1 cellular context compared by ENCODE assay signal in genomic region chr15:29867601-29868000, GRCh38. TPM values are rescaled to one million over a fixed set of nuclear protein-coding genes. Genes with fewer than 3 reads are reported as not detected.
"Had no signal": no experiment of that assay in that cellular context is flagged by ENCODE, and none has a peak within 500 bp of the region (broad histone marks: within the 10 kb centered on the region; RNA-seq: fewer than 3 reads in every experiment).

No MANE protein-coding gene starts in this region.

RNA-seq across cellular contexts. Expression of gene TJP1, which starts 45.3 kb away (rescaled TPM):
- polyA plus RNA-seq: IgD-negative memory B cell had no signal
